Comparison of ENCODE assay signal across 7 cellular contexts in the genomic region with DNA sequence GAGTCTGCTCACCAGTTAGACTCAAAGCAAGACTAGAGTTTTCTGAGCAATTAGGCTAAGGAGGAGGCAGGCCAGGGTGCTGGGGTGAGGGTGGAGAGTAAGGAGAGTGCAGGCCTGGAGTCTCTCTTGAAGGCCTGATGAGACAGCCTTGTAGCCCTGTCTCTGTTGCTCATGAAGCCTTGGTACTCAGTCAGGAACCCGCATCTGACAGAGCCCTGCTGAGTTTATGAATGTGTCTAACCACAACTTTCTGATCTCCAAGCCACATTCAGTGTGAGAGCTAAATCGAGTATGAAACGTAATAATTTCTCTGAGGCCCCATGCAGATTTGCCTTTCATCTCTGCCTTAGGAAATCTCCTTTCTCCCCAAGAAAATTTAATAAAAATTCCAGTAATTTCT.
DNase-seq lines count a peak whose midpoint lies in the region; ATAC-seq and TF ChIP-seq lines count a peak whose summit lies in the region.

No MANE protein-coding gene starts in this region.

- DNase-seq in GM19238 (ENCODE audit: insufficient read length, low spot score), result peak; percentile 21
- peak; percentile 77 for DNase-seq in activated CD4-positive, alpha-beta T cell treated with anti-CD3 and anti-CD28 coated beads, Interleukin-2, amount 10 ng/mL, durations not matched to agents 7 days and 5 days
- no peak for DNase-seq in osteocyte (ENCODE audit: extremely low spot score, unreplicated experiment)
- DNase-seq in NCI-H1436 treated with DMSO at 0.1 percent for 48 hours (lab: John Stamatoyannopoulos, UW), result no peak
- no peak for DNase-seq in midbrain (lab: John Stamatoyannopoulos, UW)
- DNase-seq in NCI-H748 (lab: John Stamatoyannopoulos, UW; ENCODE audit: unreplicated experiment), result no peak

- H3K27ac Mint-ChIP-seq in activated CD4-positive, alpha-beta T cell treated with anti-CD3 and anti-CD28 coated beads, Interleukin-2, amount 10 ng/mL, durations not matched to agents 7 days and 5 days, result peak overlapping the region; percentile 81
- H3K27ac Mint-ChIP-seq in osteocyte (ENCODE audit: unreplicated experiment), result peak overlapping the region; percentile 67

- no peaks in the 10 kb centered on the region for H3K9me3 Mint-ChIP-seq in activated CD4-positive, alpha-beta T cell treated with anti-CD3 and anti-CD28 coated beads, Interleukin-2, amount 10 ng/mL, durations not matched to agents 7 days and 5 days
- no peaks in the 10 kb centered on the region for H3K9me3 Mint-ChIP-seq in osteocyte (ENCODE audit: unreplicated experiment)

- CTCF ChIA-PET in activated CD4-positive, alpha-beta T cell treated with anti-CD3 and anti-CD28 coated beads, Interleukin-2, amount 10 ng/mL, durations not matched to agents 7 days and 5 days (lab: Charles Lee), result interaction anchor here (0.6 to 1.9 kb wide), 2 partner anchors 11 to 23 kb away, joined by 3 to 6 read pairs; no protein-coding TSS in a partner anchor

- POLR2A ChIA-PET in activated CD4-positive, alpha-beta T cell treated with anti-CD3 and anti-CD28 coated beads, Interleukin-2, amount 10 ng/mL, durations not matched to agents 7 days and 5 days (lab: Charles Lee), result no interaction called here

- TF ChIP-seq CTCF in osteocyte (IDR thresholded peaks at IDR 0.05), result no peak

- ATAC-seq in HG02884 (IDR thresholded peaks at IDR 0.05; ENCODE audit: unreplicated experiment), result peak; percentile 84

- H3K36me3 Mint-ChIP-seq in activated CD4-positive, alpha-beta T cell treated with anti-CD3 and anti-CD28 coated beads, Interleukin-2, amount 10 ng/mL, durations not matched to agents 7 days and 5 days (ENCODE audit: low read depth), result peaks cover 3% of the 10 kb centered on the region
- no peaks in the 10 kb centered on the region for H3K36me3 Mint-ChIP-seq in osteocyte (ENCODE audit: unreplicated experiment)

- peaks cover 43% of the 10 kb centered on the region for H3K4me1 Mint-ChIP-seq in activated CD4-positive, alpha-beta T cell treated with anti-CD3 and anti-CD28 coated beads, Interleukin-2, amount 10 ng/mL, durations not matched to agents 7 days and 5 days
- peaks cover 53% of the 10 kb centered on the region for H3K4me1 Mint-ChIP-seq in osteocyte (ENCODE audit: unreplicated experiment)

- peak overlapping the region; percentile 43 for H3K4me3 Mint-ChIP-seq in activated CD4-positive, alpha-beta T cell treated with anti-CD3 and anti-CD28 coated beads, Interleukin-2, amount 10 ng/mL, durations not matched to agents 7 days and 5 days
- no peak overlapping the region for H3K4me3 Mint-ChIP-seq in osteocyte (ENCODE audit: unreplicated experiment)

- peaks cover 7% of the 10 kb centered on the region for H3K27me3 Mint-ChIP-seq in activated CD4-positive, alpha-beta T cell treated with anti-CD3 and anti-CD28 coated beads, Interleukin-2, amount 10 ng/mL, durations not matched to agents 7 days and 5 days
- H3K27me3 Mint-ChIP-seq in osteocyte (ENCODE audit: unreplicated experiment), result peaks cover 8% of the 10 kb centered on the region

Comparison
In these comparisons a context has a peak if more than half of its experiments do, and no peak if none do; other contexts are left out.
1. DNase-seq: peak in GM19238 (single experiment) and activated CD4-positive, alpha-beta T cell treated with anti-CD3 and anti-CD28 coated beads, Interleukin-2, amount 10 ng/mL, durations not matched to agents 7 days and 5 days (single experiment); none in osteocyte (single experiment), NCI-H1436 treated with DMSO at 0.1 percent for 48 hours (single experiment), midbrain (single experiment) and NCI-H748 (single experiment).